1 cellular context compared by ENCODE assay signal in genomic region chr1:145891587-145892485, GRCh38.
TF ChIP-seq lines count a peak whose summit lies in the region.

No MANE protein-coding gene starts in this region.

TF ChIP-seq in HepG2, 621 proteins besides CTCF, POLR2A, EP300 and RAD21 (continued from another document and continues in another):
- no peak for TF ChIP-seq PRDM15 (CRISPR knock-in tag; IDR thresholded peaks at IDR 0.05)
- TF ChIP-seq PHF21A (CRISPR knock-in tag; IDR thresholded peaks at IDR 0.05) = peak; percentile 86
- no peak; the same call in 1 of the 2 replicates for TF ChIP-seq ZSCAN21 (CRISPR knock-in tag; IDR thresholded peaks at IDR 0.05; ENCODE audit: borderline replicate concordance)
- TF ChIP-seq IRF9 (CRISPR knock-in tag; IDR thresholded peaks at IDR 0.05; ENCODE audit: borderline replicate concordance) = no peak
- TF ChIP-seq MIXL1 (CRISPR knock-in tag; IDR thresholded peaks at IDR 0.05) = peak; percentile 68; the same call in 1 of the 2 replicates
- TF ChIP-seq ATF1 (CRISPR knock-in tag; IDR thresholded peaks at IDR 0.05) = peak; percentile 48; the same call in 1 of the 2 replicates
- TF ChIP-seq ZBTB3 (CRISPR knock-in tag; IDR thresholded peaks at IDR 0.05; ENCODE audit: borderline replicate concordance, low read depth) = no peak
- TF ChIP-seq PHF20 (CRISPR knock-in tag; IDR thresholded peaks at IDR 0.05) = no peak
- no peak for TF ChIP-seq HMGA1 (CRISPR knock-in tag; conservative IDR thresholded peaks at IDR 0.05)
- TF ChIP-seq XBP1 (CRISPR knock-in tag; IDR thresholded peaks at IDR 0.05) = no peak
- no peak for TF ChIP-seq ZNF468 (CRISPR knock-in tag; IDR thresholded peaks at IDR 0.05)
- TF ChIP-seq ZNF431 (CRISPR knock-in tag; IDR thresholded peaks at IDR 0.05; ENCODE audit: borderline replicate concordance, low read depth) = no peak
- no peak for TF ChIP-seq TOPORS (CRISPR knock-in tag; IDR thresholded peaks at IDR 0.05)
- TF ChIP-seq ZNF275 (CRISPR knock-in tag; IDR thresholded peaks at IDR 0.05; ENCODE audit: borderline replicate concordance) = peak; percentile 90
- peak; percentile 64; the same call in 1 of the 2 replicates for TF ChIP-seq DRAP1 (CRISPR knock-in tag; IDR thresholded peaks at IDR 0.05)
- TF ChIP-seq ZNF276 (CRISPR knock-in tag; IDR thresholded peaks at IDR 0.05; ENCODE audit: low read depth) = 0 out of 2 replicates have a peak, but pooled peaks have one; percentile 0
- TF ChIP-seq RARA (CRISPR knock-in tag; IDR thresholded peaks at IDR 0.05) = peak; percentile 63
- TF ChIP-seq ZFP91 (CRISPR knock-in tag; IDR thresholded peaks at IDR 0.05; ENCODE audit: borderline replicate concordance) = peak; percentile 79; the same call in 1 of the 2 replicates
- TF ChIP-seq SIX1 (CRISPR knock-in tag; IDR thresholded peaks at IDR 0.05; ENCODE audit: borderline replicate concordance) = peak; percentile 99
- TF ChIP-seq ZNF678 (CRISPR knock-in tag; IDR thresholded peaks at IDR 0.05) = no peak
- TF ChIP-seq HMGXB4 (CRISPR knock-in tag; IDR thresholded peaks at IDR 0.05; ENCODE audit: borderline replicate concordance in 1 of 2, low read depth in 1 of 2) = peak; percentile 88 to 92; a peak in 3 of 4 replicates
- TF ChIP-seq BATF2 (CRISPR knock-in tag; IDR thresholded peaks at IDR 0.05) = no peak
- TF ChIP-seq TEF (CRISPR knock-in tag; IDR thresholded peaks at IDR 0.05) = no peak
- TF ChIP-seq SP5 (CRISPR knock-in tag; IDR thresholded peaks at IDR 0.05; ENCODE audit: borderline replicate concordance, low read depth) = peak; percentile 78
- TF ChIP-seq SNRNP70 (IDR thresholded peaks at IDR 0.05; ENCODE audit: low read depth, low read length) = no peak
- no peak for TF ChIP-seq SP140L (CRISPR knock-in tag; IDR thresholded peaks at IDR 0.05; ENCODE audit: borderline replicate concordance)
- TF ChIP-seq THAP7 (CRISPR knock-in tag; IDR thresholded peaks at IDR 0.05) = no peak
- TF ChIP-seq ZNF569 (CRISPR knock-in tag; IDR thresholded peaks at IDR 0.05; ENCODE audit: borderline replicate concordance) = no peak
- no peak for TF ChIP-seq NFAT5 (CRISPR knock-in tag; IDR thresholded peaks at IDR 0.05)
- peak; percentile 34; the same call in 1 of the 2 replicates for TF ChIP-seq CEBPG (CRISPR knock-in tag; IDR thresholded peaks at IDR 0.05)
- no peak for TF ChIP-seq REL (CRISPR knock-in tag; conservative IDR thresholded peaks at IDR 0.05)
- 0 out of 2 replicates have a peak, but pooled peaks have one; percentile 46 for TF ChIP-seq SOX13 (IDR thresholded peaks at IDR 0.05)
- TF ChIP-seq SOX13 (CRISPR knock-in tag; conservative IDR thresholded peaks at IDR 0.05 in 1 of 2, IDR thresholded peaks at IDR 0.05 in 1 of 2) = peak in 1 of 2 experiments; percentile 73; a peak in 2 of 4 replicates
- no peak for TF ChIP-seq ATF4 (CRISPR knock-in tag; IDR thresholded peaks at IDR 0.05)
- peak; percentile 84 for TF ChIP-seq POGZ (CRISPR knock-in tag; IDR thresholded peaks at IDR 0.05)
- TF ChIP-seq ZNF691 (CRISPR knock-in tag; IDR thresholded peaks at IDR 0.05; ENCODE audit: borderline replicate concordance, low read depth) = peak; percentile 33; the same call in 1 of the 2 replicates
